ENCODE assay signal across 1 cellular context in genomic region chr6:145735356-145736165, GRCh38.
TF ChIP-seq lines count a peak whose summit lies in the region.

Gene EPM2A (minus strand): TSS chr6:145735520. CDS start chr6:145735498, 22 bp downstream.

TF ChIP-seq in SK-N-SH, 30 proteins besides CTCF, POLR2A, EP300 and RAD21 (continued from another document):
- TF ChIP-seq, protein P1, sequence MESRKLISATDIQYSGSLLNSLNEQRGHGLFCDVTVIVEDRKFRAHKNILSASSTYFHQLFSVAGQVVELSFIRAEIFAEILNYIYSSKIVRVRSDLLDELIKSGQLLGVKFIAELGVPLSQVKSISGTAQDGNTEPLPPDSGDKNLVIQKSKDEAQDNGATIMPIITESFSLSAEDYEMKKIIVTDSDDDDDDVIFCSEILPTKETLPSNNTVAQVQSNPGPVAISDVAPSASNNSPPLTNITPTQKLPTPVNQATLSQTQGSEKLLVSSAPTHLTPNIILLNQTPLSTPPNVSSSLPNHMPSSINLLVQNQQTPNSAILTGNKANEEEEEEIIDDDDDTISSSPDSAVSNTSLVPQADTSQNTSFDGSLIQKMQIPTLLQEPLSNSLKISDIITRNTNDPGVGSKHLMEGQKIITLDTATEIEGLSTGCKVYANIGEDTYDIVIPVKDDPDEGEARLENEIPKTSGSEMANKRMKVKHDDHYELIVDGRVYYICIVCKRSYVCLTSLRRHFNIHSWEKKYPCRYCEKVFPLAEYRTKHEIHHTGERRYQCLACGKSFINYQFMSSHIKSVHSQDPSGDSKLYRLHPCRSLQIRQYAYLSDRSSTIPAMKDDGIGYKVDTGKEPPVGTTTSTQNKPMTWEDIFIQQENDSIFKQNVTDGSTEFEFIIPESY (IDR thresholded peaks at IDR 0.05; ENCODE audit: borderline replicate concordance, low read depth) = no peak
- 0 out of 2 replicates have a peak, but pooled peaks have one; percentile 13 for TF ChIP-seq TAF1 (IDR thresholded peaks at IDR 0.05; ENCODE audit: borderline replicate concordance, low read depth, low read length)
